9 cellular contexts compared by ENCODE assay signal in genomic region chrX:133921764-133922389, GRCh38.
DNase-seq lines count a peak whose midpoint lies in the region; ATAC-seq, FAIRE-seq and TF ChIP-seq lines count a peak whose summit lies in the region.
"Had no signal": no experiment of that assay in that cellular context is flagged by ENCODE, and none has a peak within 500 bp of the region (broad histone marks: within the 10 kb centered on the region; RNA-seq: fewer than 3 reads in every experiment).

No MANE protein-coding gene starts in this region.

- no peaks in the 10 kb centered on the region for H3K79me2 ChIP-seq in keratinocyte (ENCODE audit: control insufficient read depth, insufficient read depth, low read length)

- no peaks in the 10 kb centered on the region for H3K27me3 Mint-ChIP-seq in activated naive CD8-positive, alpha-beta T cell treated with anti-CD3 and anti-CD28 coated beads, Interleukin-2, amount 10 ng/mL, durations not matched to agents 7 days and 5 days

- H3K36me3 ChIP-seq in NT2/D1 (ENCODE audit: insufficient read depth, insufficient read length, low read length) = no peaks in the 10 kb centered on the region
- no peaks in the 10 kb centered on the region for H3K36me3 ChIP-seq in keratinocyte (ENCODE audit: control insufficient read depth in 2 of 2, extremely low read depth in 1 of 2, insufficient read depth in 2 of 2, low read length in 2 of 2)
- H3K36me3 ChIP-seq in tibial nerve = no peaks in the 10 kb centered on the region

- peaks cover 3% of the 10 kb centered on the region for H3K36me3 Mint-ChIP-seq in activated naive CD8-positive, alpha-beta T cell treated with anti-CD3 and anti-CD28 coated beads, Interleukin-2, amount 10 ng/mL, durations not matched to agents 7 days and 5 days

- TF ChIP-seq POLR2A in A549 (IDR thresholded peaks at IDR 0.05; ENCODE audit: low read length) (no peak), tibial nerve (IDR thresholded peaks at IDR 0.05) (no peak)

- FAIRE-seq in A549 (lab: Jason Lieb, UNC) (peak; percentile 67), keratinocyte (lab: Jason Lieb, UNC) (peak; percentile 65)
- FAIRE-seq: colon had no signal

- no peaks in the 10 kb centered on the region for H3K27me3 ChIP-seq in NT2/D1 (ENCODE audit: insufficient read depth, insufficient read length)
- H3K27me3 ChIP-seq in keratinocyte (ENCODE audit: control insufficient read depth, extremely low read depth, insufficient read depth, low read length) = no peaks in the 10 kb centered on the region
- H3K27me3 ChIP-seq in tibial nerve = peaks cover 0 to 10% of the 10 kb centered on the region in 2 donors

- H4K20me1 ChIP-seq in keratinocyte (ENCODE audit: control insufficient read depth, extremely low read depth, insufficient read depth, low read length) = no peaks in the 10 kb centered on the region

- H3K4me1 Mint-ChIP-seq in activated naive CD8-positive, alpha-beta T cell treated with anti-CD3 and anti-CD28 coated beads, Interleukin-2, amount 10 ng/mL, durations not matched to agents 7 days and 5 days = peaks cover 8% of the 10 kb centered on the region

- dilution Hi-C loops in keratinocyte (cut with MboI; ENCODE audit: extremely low pct_ligation_motif_present, low sequenced_read_pairs) = no loop called here

- no peak overlapping the region for H3K4me2 ChIP-seq in A549
- H3K4me2 ChIP-seq in keratinocyte (ENCODE audit: control insufficient read depth, extremely low read depth, insufficient read depth, low read depth, low read length) = no peak overlapping the region

- peaks cover 4% of the 10 kb centered on the region for H3K9me3 Mint-ChIP-seq in activated naive CD8-positive, alpha-beta T cell treated with anti-CD3 and anti-CD28 coated beads, Interleukin-2, amount 10 ng/mL, durations not matched to agents 7 days and 5 days

- peak; percentile 7 to 46 for DNase-seq in A549 (ENCODE audit: low read depth in 1 of 2, low spot score in 1 of 2)
- DNase-seq in NT2/D1 (ENCODE audit: low read depth, low spot score) = peak; percentile 11
- DNase-seq in activated naive CD8-positive, alpha-beta T cell treated with anti-CD3 and anti-CD28 coated beads, Interleukin-2, amount 10 ng/mL, durations not matched to agents 7 days and 5 days = peak; percentile 43
- no peak for DNase-seq in keratinocyte (ENCODE audit: low read depth, low spot score)
- peak in 1 of 2 donors; percentile 4 for DNase-seq in tibial nerve (ENCODE audit: low spot score in 2 of 2)

- no peak overlapping the region for H3K27ac ChIP-seq in A549
- H3K27ac ChIP-seq in keratinocyte (ENCODE audit: control insufficient read depth, insufficient read depth, low read length) = no peak overlapping the region
- no peak overlapping the region for H3K27ac ChIP-seq in tibial nerve

- H3K9ac ChIP-seq in NT2/D1 (ENCODE audit: insufficient read length, low read depth) (no peak overlapping the region), keratinocyte (ENCODE audit: control insufficient read depth, extremely low read depth, insufficient read depth, low read length) (no peak overlapping the region)

- H3K4me1 ChIP-seq in A549 (no peaks in the 10 kb centered on the region), NT2/D1 (ENCODE audit: insufficient read depth, insufficient read length) (no peaks in the 10 kb centered on the region), keratinocyte (ENCODE audit: control insufficient read depth, extremely low read depth, insufficient read depth, low read length) (no peaks in the 10 kb centered on the region), tibial nerve (no peaks in the 10 kb centered on the region)

- peak overlapping the region; percentile 93 for H3K27ac Mint-ChIP-seq in activated naive CD8-positive, alpha-beta T cell treated with anti-CD3 and anti-CD28 coated beads, Interleukin-2, amount 10 ng/mL, durations not matched to agents 7 days and 5 days

- H3K9me3 ChIP-seq in A549 = no peaks in the 10 kb centered on the region
- H3K9me3 ChIP-seq in NT2/D1 (ENCODE audit: insufficient read depth, low read length) = no peaks in the 10 kb centered on the region
- no peaks in the 10 kb centered on the region for H3K9me3 ChIP-seq in keratinocyte (ENCODE audit: control insufficient read depth, low read depth, low read length)
- no peaks in the 10 kb centered on the region for H3K9me3 ChIP-seq in tibial nerve

- TF ChIP-seq CTCF in A549 (IDR thresholded peaks at IDR 0.05) (peak; percentile 44), GM12873 (IDR thresholded peaks at IDR 0.05; ENCODE audit: insufficient read depth, low read depth, low read length, missing control alignments) (peak; percentile 70), keratinocyte (optimal IDR thresholded peaks at IDR 0.05 in 1 of 3, IDR thresholded peaks at IDR 0.05 in 1 of 3, conservative IDR thresholded peaks at IDR 0.05 in 1 of 3; ENCODE audit: extremely low read depth in 1 of 3, insufficient read depth in 2 of 3, low read length in 3 of 3) (peak; percentile 62 to 89 (median 74)), tibial nerve (IDR thresholded peaks at IDR 0.05) (peak in 3 of 5 experiments; percentile 20 to 31 (median 22))

- POLR2A ChIA-PET in A549 (lab: Yijun Ruan, JAX) = no interaction called here
- POLR2A ChIA-PET in activated naive CD8-positive, alpha-beta T cell treated with anti-CD3 and anti-CD28 coated beads, Interleukin-2, amount 10 ng/mL, durations not matched to agents 7 days and 5 days (lab: Charles Lee) = interaction anchor here (0.9 kb wide), 1 partner anchor 265 kb away, joined by 3 read pairs; no protein-coding TSS in a partner anchor

- ATAC-seq in A549 = peak; percentile 77 to 93
- ATAC-seq in HG03175 (IDR thresholded peaks at IDR 0.05; ENCODE audit: unreplicated experiment) = peak; percentile 67
- ATAC-seq in activated naive CD8-positive, alpha-beta T cell treated with anti-CD3 and anti-CD28 coated beads, Interleukin-2, amount 10 ng/mL, durations not matched to agents 7 days and 5 days (ENCODE audit: low read depth) = no peak
- no peak for ATAC-seq in HG03196 (IDR thresholded peaks at IDR 0.05; ENCODE audit: unreplicated experiment)

- no peaks in the 10 kb centered on the region for H3K9me1 ChIP-seq in keratinocyte (ENCODE audit: control insufficient read depth, extremely low read depth, insufficient read depth, low read length)

- H3K4me3 Mint-ChIP-seq in activated naive CD8-positive, alpha-beta T cell treated with anti-CD3 and anti-CD28 coated beads, Interleukin-2, amount 10 ng/mL, durations not matched to agents 7 days and 5 days = no peak overlapping the region

- H3K4me3 ChIP-seq in A549 (no peak overlapping the region), NT2/D1 (ENCODE audit: insufficient read length, low read depth) (no peak overlapping the region), keratinocyte (ENCODE audit: control insufficient read depth in 2 of 3, extremely low read depth in 1 of 3, insufficient read depth in 2 of 3, low read depth in 1 of 3, low read length in 3 of 3) (no peak overlapping the region), tibial nerve (no peak overlapping the region)

- TF ChIP-seq RAD21 in A549 (conservative IDR thresholded peaks at IDR 0.05 in 1 of 2, IDR thresholded peaks at IDR 0.05 in 1 of 2) = peak; percentile 40 to 48; a peak in 4 of 5 replicates

- no peak overlapping the region for H2AFZ ChIP-seq in keratinocyte (ENCODE audit: control insufficient read depth, low read length)

- CTCF ChIA-PET in A549 (lab: Yijun Ruan, JAX) = interaction anchor here (0.6 to 2.0 kb wide), 11 partner anchors 10 to 132 kb away, joined by 3 to 8 read pairs (median 4); no protein-coding TSS in a partner anchor

- WGBS in A549 (ENCODE audit: missing lambda C conversion rate) = 22% methylated on average over 7 of the region's 7 CpGs
- 47 to 65% methylated on average over 7 of the region's 7 CpGs for WGBS in tibial nerve, 2 donors

- no peak for TF ChIP-seq EP300 in A549 (IDR thresholded peaks at IDR 0.05)
- TF ChIP-seq EP300 in tibial nerve (IDR thresholded peaks at IDR 0.05) = no peak

TF ChIP-seq in A549, 52 proteins besides CTCF, POLR2A, EP300 and RAD21:
- TF ChIP-seq CEBPB (IDR thresholded peaks at IDR 0.05) = no peak
- no peak for TF ChIP-seq FOSB (CRISPR knock-in tag; IDR thresholded peaks at IDR 0.05)

Comparison
In these comparisons a context has a peak if more than half of its experiments do, and no peak if none do; other contexts are left out.
1. ATAC-seq: peak in A549 (2 of 2) and HG03175 (single experiment); none in activated naive CD8-positive, alpha-beta T cell treated with anti-CD3 and anti-CD28 coated beads, Interleukin-2, amount 10 ng/mL, durations not matched to agents 7 days and 5 days (single experiment) and HG03196 (single experiment).
2. CTCF ChIP-seq: peak in every context shown above with its lines; median percentile 74 in keratinocyte; 70 in GM12873; 44 in A549; 22 in tibial nerve.